14 cellular contexts compared by ENCODE assay signal in genomic region chr9:110640736-110641135, GRCh38. TPM values are rescaled to one million over a fixed set of nuclear protein-coding genes. Genes with fewer than 3 reads are reported as not detected.
DNase-seq lines count a peak whose midpoint lies in the region; ATAC-seq and TF ChIP-seq lines count a peak whose summit lies in the region.
"Had no signal": no experiment of that assay in that cellular context is flagged by ENCODE, and none has a peak within 500 bp of the region (broad histone marks: within the 10 kb centered on the region; RNA-seq: fewer than 3 reads in every experiment).

No MANE protein-coding gene starts in this region.

- H3K9ac ChIP-seq in GM23248 = no peak overlapping the region
- peak overlapping the region; percentile 68 for H3K9ac ChIP-seq in PC-3 (ENCODE audit: low read length)
- no peak overlapping the region for H3K9ac ChIP-seq in fibroblast of lung (ENCODE audit: insufficient read depth, low read length)

- DNase-seq in GM23248 (peak; percentile 1), PC-3 (peak; percentile 58), fibroblast of lung (ENCODE audit: low read depth in 2 of 2) (peak in 1 of 2 donors; percentile 45), Right ventricle myocardium superior (no peak)
- no peak for DNase-seq in activated CD4-positive, alpha-beta T cell treated with anti-CD3 and anti-CD28 coated beads, Interleukin-2, amount 50 U/mL, for 1 hour
- DNase-seq: activated CD4-positive, alpha-beta memory T cell treated with anti-CD3 and anti-CD28 coated beads, Interleukin-2, amount 10 ng/mL, durations not matched to agents 7 days and 5 days; Caco-2; naive thymus-derived CD8-positive, alpha-beta T cell; NCI-H2227 treated with DMSO at 0.1 percent for 48 hours had no signal

- no peaks in the 10 kb centered on the region for H3K9me3 ChIP-seq in GM23248 (ENCODE audit: low read depth)
- peaks cover 7% of the 10 kb centered on the region for H3K9me3 ChIP-seq in PC-3 (ENCODE audit: low read length)
- H3K9me3 ChIP-seq in fibroblast of lung (ENCODE audit: control insufficient read depth, insufficient read depth, low read depth, low read length) = no peaks in the 10 kb centered on the region

- H3K27me3 ChIP-seq in ACC112 (ENCODE audit: insufficient read depth, low read length) = no peaks in the 10 kb centered on the region
- H3K27me3 ChIP-seq in GM23248 (replicated peaks; ENCODE audit: insufficient read depth) = no peaks in the 10 kb centered on the region
- H3K27me3 ChIP-seq in PC-3 (ENCODE audit: low read length) = no peaks in the 10 kb centered on the region
- H3K27me3 ChIP-seq in fibroblast of lung (ENCODE audit: control insufficient read depth, insufficient read depth, low read length) = no peaks in the 10 kb centered on the region

- H3K4me3 ChIP-seq in ACC112 (ENCODE audit: low read depth, low read length) (peak overlapping the region; percentile 31; the same call in 1 of the 2 replicates), GM23248 (no peak overlapping the region), PC-3 (ENCODE audit: low read length) (peak overlapping the region; percentile 58), fibroblast of lung (replicated peaks in 1 of 4; ENCODE audit: control extremely low read depth in 1 of 4, insufficient read depth in 1 of 4, low read depth in 3 of 4, low read length in 4 of 4) (no peak overlapping the region)
- H3K4me3 ChIP-seq: lung had no signal

- H3K79me2 ChIP-seq in ACC112 (ENCODE audit: control insufficient read depth, insufficient read depth, low read length, unreplicated experiment) (no peaks in the 10 kb centered on the region), GM23248 (ENCODE audit: insufficient read depth) (no peaks in the 10 kb centered on the region), PC-3 (ENCODE audit: low read length) (peaks cover 10% of the 10 kb centered on the region), fibroblast of lung (ENCODE audit: control insufficient read depth, insufficient read depth, low read length) (no peaks in the 10 kb centered on the region)

- H3K4me2 ChIP-seq in GM23248 (ENCODE audit: unreplicated experiment) = peak overlapping the region; percentile 45
- H3K4me2 ChIP-seq in PC-3 (ENCODE audit: low read length) = peak overlapping the region; percentile 65
- H3K4me2 ChIP-seq in fibroblast of lung (ENCODE audit: extremely low read depth, insufficient read depth, low read length) = no peak overlapping the region

- H4K20me1 ChIP-seq in GM23248 (ENCODE audit: insufficient read depth) (no peaks in the 10 kb centered on the region), PC-3 (ENCODE audit: low read length) (no peaks in the 10 kb centered on the region), fibroblast of lung (ENCODE audit: control insufficient read depth, extremely low read depth, insufficient read depth, low read length) (no peaks in the 10 kb centered on the region)

- H3F3A ChIP-seq in GM23248 (ENCODE audit: insufficient read depth) = peaks cover 17% of the 10 kb centered on the region
- H3F3A ChIP-seq in PC-3 (ENCODE audit: low read length, unreplicated experiment) = peaks cover 15% of the 10 kb centered on the region

- H3K9me2 ChIP-seq in GM23248 (ENCODE audit: insufficient read depth) (no peaks in the 10 kb centered on the region), PC-3 (replicated peaks; ENCODE audit: low read length) (no peaks in the 10 kb centered on the region)

- peak overlapping the region; percentile 90 for H3K27ac ChIP-seq in ACC112 (ENCODE audit: low read depth, low read length)
- 0 out of 2 replicates have a peak overlapping the region, but pooled peaks have one; percentile 14 for H3K27ac ChIP-seq in GM23248
- H3K27ac ChIP-seq in PC-3 (ENCODE audit: low read length) = peak overlapping the region; percentile 96
- H3K27ac ChIP-seq in fibroblast of lung (ENCODE audit: insufficient read depth, low read length) = peak overlapping the region; percentile 13

- TF ChIP-seq CTCF in PC-3 (conservative IDR thresholded peaks at IDR 0.05; ENCODE audit: low read depth, low read length) (no peak), fibroblast of lung (conservative IDR thresholded peaks at IDR 0.05 in 1 of 2, IDR thresholded peaks at IDR 0.05 in 1 of 2; ENCODE audit: low read depth in 1 of 2, low read length in 2 of 2) (no peak)

- in situ Hi-C loops in GM23248 (cut with MboI) = no loop called here

- H3K36me3 ChIP-seq in ACC112 (ENCODE audit: insufficient read depth, low read length) (peaks cover 7% of the 10 kb centered on the region; the same call in 1 of the 2 replicates), GM23248 (ENCODE audit: low read depth) (no peaks in the 10 kb centered on the region), PC-3 (ENCODE audit: low read depth, low read length) (peaks cover 15% of the 10 kb centered on the region), fibroblast of lung (ENCODE audit: control insufficient read depth, insufficient read depth, low read length) (no peaks in the 10 kb centered on the region)

- BruUV-seq in PC-3 (replicated peaks; lab: Mats Ljungman, UMichigan) = no TSS peak

- H2AFZ ChIP-seq in ACC112 (ENCODE audit: low read length, unreplicated experiment) (peak overlapping the region; percentile 72), GM23248 (no peak overlapping the region), PC-3 (ENCODE audit: low read length) (no peak overlapping the region), fibroblast of lung (ENCODE audit: low read length) (no peak overlapping the region)

- ATAC-seq in PC-3 (peak; percentile 66), GM18858 (IDR thresholded peaks at IDR 0.05; ENCODE audit: unreplicated experiment) (no peak), Right ventricle myocardium superior (ENCODE audit: poor library complexity) (no peak), HG02642 (IDR thresholded peaks at IDR 0.05; ENCODE audit: poor library complexity, unreplicated experiment) (no peak)
- ATAC-seq: naive thymus-derived CD8-positive, alpha-beta T cell had no signal

- intact Hi-C loops in PC-3 (cut with micrococcal nuclease) = loop anchor here (2.0 to 10.0 kb wide), 5 partner anchors 74 to 764 kb away; no protein-coding TSS in a partner anchor
- intact Hi-C loops in Right ventricle myocardium superior (cut with DNase I) = no loop called here

- H3K4me1 ChIP-seq in ACC112 (ENCODE audit: control insufficient read depth, insufficient read depth, low read length, unreplicated experiment) = peaks cover 23% of the 10 kb centered on the region
- peaks cover 19% of the 10 kb centered on the region for H3K4me1 ChIP-seq in GM23248 (ENCODE audit: insufficient read depth)
- peaks cover 39% of the 10 kb centered on the region for H3K4me1 ChIP-seq in PC-3 (ENCODE audit: insufficient read depth, low read length)
- H3K4me1 ChIP-seq in fibroblast of lung (ENCODE audit: control insufficient read depth, extremely low read depth, insufficient read depth, low read length) = peaks cover 4% of the 10 kb centered on the region
- H3K4me1 ChIP-seq: Caco-2 had no signal

- POLR2A ChIA-PET in PC-3 (lab: Charles Lee; ENCODE audit: unreplicated experiment) = interaction anchor here (0.6 to 1.4 kb wide), 2 partner anchors 9 to 388 kb away, joined by 3 to 9 read pairs; no protein-coding TSS in a partner anchor

- CTCF ChIA-PET in PC-3 (lab: Charles Lee) = no interaction called here

RNA-seq across cellular contexts. Expression of gene MUSK, which starts 27.9 kb away (rescaled TPM):
- total RNA-seq in GM23248 (2014; rRNA removed; shearing (Covaris generic)) = not detected in 2 replicates
- polyA plus RNA-seq in GM23248 (2016; fragmentation: Nextera tagmentation; extraction: Ambion mirVana) = not detected in 2 replicates
- total RNA-seq in PC-3 (2014; rRNA removed) = not detected in 2 replicates
- total RNA-seq in fibroblast of lung = under 0.01 and 0.66 TPM in 2 replicates
- polyA plus RNA-seq in fibroblast of lung = 0.31 and 1.3 TPM in 2 replicates
- 0.12 and 0.70 TPM in 2 replicates for polyA plus RNA-seq in fibroblast of lung (2012)
- 4.4 TPM in 1 of 2 replicates, not detected in the other for polyA minus RNA-seq in fibroblast of lung (ENCODE audit: low replicate concordance)
- total RNA-seq in Right ventricle myocardium superior = 2.1 TPM
- total RNA-seq: activated CD4-positive, alpha-beta memory T cell treated with anti-CD3 and anti-CD28 coated beads, Interleukin-2, amount 10 ng/mL, durations not matched to agents 7 days and 5 days; Caco-2; glomerular endothelial cell; naive thymus-derived CD8-positive, alpha-beta T cell had no signal
- polyA plus RNA-seq: naive thymus-derived CD8-positive, alpha-beta T cell had no signal

Comparison
In these comparisons a context has a peak if more than half of its experiments do, and no peak if none do; other contexts are left out.
1. H3K27ac ChIP-seq: peak in every context shown above with its lines; median percentile 96 in PC-3; 90 in ACC112; 14 in GM23248; 13 in fibroblast of lung.
2. H3K4me3 ChIP-seq: peak in ACC112 (single experiment) and PC-3 (single experiment); none in GM23248 (single experiment) and fibroblast of lung (0 of 4).
3. DNase-seq: peak in GM23248 (single experiment) and PC-3 (single experiment); none in activated CD4-positive, alpha-beta T cell treated with anti-CD3 and anti-CD28 coated beads, Interleukin-2, amount 50 U/mL, for 1 hour (single experiment) and Right ventricle myocardium superior (single experiment).